Comparison of ENCODE assay signal across 8 cellular contexts in genomic region chr6:33424855-33425667, GRCh38. TPM values are rescaled to one million over a fixed set of nuclear protein-coding genes. Genes with fewer than 3 reads are reported as not detected.
DNase-seq lines count a peak whose midpoint lies in the region; ATAC-seq and TF ChIP-seq lines count a peak whose summit lies in the region.

No MANE protein-coding gene starts in this region.

- H3K79me2 ChIP-seq in mesendoderm (ENCODE audit: control insufficient read depth, insufficient read depth, low read length), result peaks cover 29% of the 10 kb centered on the region

- H3K4me1 ChIP-seq in breast epithelium, result peaks cover 4 to 6% of the 10 kb centered on the region in 2 donors
- H3K4me1 ChIP-seq in mesendoderm (ENCODE audit: control insufficient read depth, low read depth, low read length), result peaks cover 18% of the 10 kb centered on the region
- peaks cover 1 to 3% of the 10 kb centered on the region in 2 donors for H3K4me1 ChIP-seq in aorta (ENCODE audit: control insufficient read depth in 1 of 2, insufficient read depth in 2 of 2, low read length in 2 of 2)

- TF ChIP-seq POLR2A in breast epithelium (IDR thresholded peaks at IDR 0.05), result no peak

- no peak overlapping the region for H2BK15ac ChIP-seq in mesendoderm (replicated peaks; ENCODE audit: low read depth)

- H2BK5ac ChIP-seq in mesendoderm (ENCODE audit: low read length), result peak overlapping the region; percentile 77

- peak overlapping the region; percentile 95 for H2AK5ac ChIP-seq in mesendoderm (ENCODE audit: low read length)

- peak; percentile 1 for ATAC-seq in aorta (ENCODE audit: low FRiP score)

- WGBS in mesendoderm (ENCODE audit: extremely low coverage, insufficient coverage, low lambda C conversion rate), result no CpG with 5 or more reads among the region's 12 CpGs
- 10 to 12% methylated on average over 12 of the region's 12 CpGs for WGBS in aorta, 2 donors

- intact Hi-C loops in breast epithelium (cut with DNase I; ENCODE audit: low total_unique reads) (no loop called here), aorta (cut with DNase I) (loop anchor here in 1 of 2 donors (1.0 kb wide), 1 partner anchor 34 kb away; the partner anchor contains the start of gene KIFC1)

- H3K79me1 ChIP-seq in mesendoderm (ENCODE audit: low read length), result peaks cover 31% of the 10 kb centered on the region

- no peaks in the 10 kb centered on the region for H3K36me3 Mint-ChIP-seq in activated naive CD4-positive, alpha-beta T cell treated with anti-CD3 and anti-CD28 coated beads, Interleukin-2, amount 50 U/mL, for 24 hours

- H3K4me1 Mint-ChIP-seq in activated naive CD4-positive, alpha-beta T cell treated with anti-CD3 and anti-CD28 coated beads, Interleukin-2, amount 50 U/mL, for 24 hours, result peaks cover 79% of the 10 kb centered on the region

- peak overlapping the region; percentile 99 for H3K4me2 ChIP-seq in mesendoderm (ENCODE audit: low read length)

- peak overlapping the region; percentile 78 for H3K27ac Mint-ChIP-seq in activated naive CD4-positive, alpha-beta T cell treated with anti-CD3 and anti-CD28 coated beads, Interleukin-2, amount 50 U/mL, for 24 hours

- no peak for DNase-seq in activated naive CD4-positive, alpha-beta T cell (lab: John Stamatoyannopoulos, UW)
- no peak for DNase-seq in breast epithelium (ENCODE audit: low spot score in 2 of 2)
- no peak for DNase-seq in mesendoderm
- peak in 1 of 2 donors; percentile 74 for DNase-seq in aorta
- DNase-seq in NCI-H2029 (lab: John Stamatoyannopoulos, UW), result no peak
- no peak for DNase-seq in ureter (ENCODE audit: low spot score)
- DNase-seq in COR-L47 (lab: John Stamatoyannopoulos, UW), result no peak

- no peaks in the 10 kb centered on the region for H3K9me3 Mint-ChIP-seq in activated naive CD4-positive, alpha-beta T cell treated with anti-CD3 and anti-CD28 coated beads, Interleukin-2, amount 50 U/mL, for 24 hours

- peak overlapping the region; percentile 95 to 97 for H3K27ac ChIP-seq in breast epithelium
- H3K27ac ChIP-seq in mesendoderm (ENCODE audit: low read depth, low read length), result peak overlapping the region; percentile 84
- H3K27ac ChIP-seq in aorta (ENCODE audit: low read depth in 1 of 2, low read length in 2 of 2), result peak overlapping the region; percentile 65 to 72

- peak overlapping the region; percentile 92 for H3K4me3 Mint-ChIP-seq in activated naive CD4-positive, alpha-beta T cell treated with anti-CD3 and anti-CD28 coated beads, Interleukin-2, amount 50 U/mL, for 24 hours

- H3K36me3 ChIP-seq in breast epithelium (no peaks in the 10 kb centered on the region), mesendoderm (ENCODE audit: control insufficient read depth, insufficient read depth, low read length) (no peaks in the 10 kb centered on the region), aorta (ENCODE audit: control insufficient read depth in 1 of 2, insufficient read depth in 2 of 2, low read length in 1 of 2) (no peaks in the 10 kb centered on the region)

- no peak overlapping the region for H2BK120ac ChIP-seq in mesendoderm (ENCODE audit: low read depth, low read length)

- H3K4me3 ChIP-seq in breast epithelium (peak overlapping the region; percentile 49 to 83 (median 64)), mesendoderm (ENCODE audit: low read length) (peak overlapping the region; percentile 62), aorta (ENCODE audit: low read length in 2 of 2) (peak overlapping the region; percentile 42 to 44)

- peak overlapping the region; percentile 98 for H3K56ac ChIP-seq in mesendoderm (ENCODE audit: low read length)

- H4K8ac ChIP-seq in mesendoderm (ENCODE audit: low read depth, low read length), result no peak overlapping the region

- TF ChIP-seq CTCF in breast epithelium (IDR thresholded peaks at IDR 0.05), result no peak

- H3K9me3 ChIP-seq in breast epithelium (no peaks in the 10 kb centered on the region), aorta (ENCODE audit: control insufficient read depth, low read length) (no peaks in the 10 kb centered on the region)

- peak overlapping the region; percentile 71 for H3K23ac ChIP-seq in mesendoderm (ENCODE audit: low read length)

- peak overlapping the region; percentile 94 for H3K9ac ChIP-seq in mesendoderm (ENCODE audit: low read length)

- H3K4ac ChIP-seq in mesendoderm (ENCODE audit: low read depth, low read length), result peak overlapping the region; percentile 56

- no peaks in the 10 kb centered on the region for H3K27me3 ChIP-seq in breast epithelium
- H3K27me3 ChIP-seq in mesendoderm (ENCODE audit: insufficient read depth, low read length, poor library complexity), result no peaks in the 10 kb centered on the region
- H3K27me3 ChIP-seq in aorta (ENCODE audit: control insufficient read depth in 1 of 2, insufficient read depth in 2 of 2, low read length in 1 of 2), result no peaks in the 10 kb centered on the region

- no peaks in the 10 kb centered on the region for H3K27me3 Mint-ChIP-seq in activated naive CD4-positive, alpha-beta T cell treated with anti-CD3 and anti-CD28 coated beads, Interleukin-2, amount 50 U/mL, for 24 hours

- H3K18ac ChIP-seq in mesendoderm (ENCODE audit: low read length), result peak overlapping the region; percentile 57

- H4K5ac ChIP-seq in mesendoderm (ENCODE audit: low read length), result peak overlapping the region; percentile 88

RNA-seq across cellular contexts. Expression of gene SYNGAP1, which starts 5.2 kb away (rescaled TPM):
- 10 to 100 TPM in 2 of 3 donors, 1 to 10 TPM in 1; 6.1 to 12.5 (median 10.7) TPM for total RNA-seq in breast epithelium
- 42.1 TPM for polyA plus RNA-seq in mesendoderm (2013, experiment 1 of 2)
- polyA plus RNA-seq in mesendoderm (2013, experiment 2 of 2), result 54.9 TPM
- 10 to 100 TPM; 31.7 to 39.4 TPM for total RNA-seq in aorta
- polyA plus RNA-seq in aorta, result 10 to 100 TPM in 1 of 2 donors, 1 to 10 TPM in 1; 4.4 to 16.4 TPM
- 32.6 TPM for total RNA-seq in ureter

RNA-seq across cellular contexts. Expression of gene CUTA, which starts 7.2 kb away (rescaled TPM):
- total RNA-seq in breast epithelium (100 to 1,000 TPM in 2 of 3 donors, 10 to 100 TPM in 1; 81.3 to 123 (median 111) TPM), aorta (100 to 1,000 TPM in 1 of 2 donors, 10 to 100 TPM in 1; 89.9 to 111 TPM), ureter (157 TPM)
- 227 TPM for polyA plus RNA-seq in mesendoderm (2013, experiment 1 of 2)
- 219 TPM for polyA plus RNA-seq in mesendoderm (2013, experiment 2 of 2)
- 100 to 1,000 TPM; 120 to 191 TPM for polyA plus RNA-seq in aorta

RNA-seq across cellular contexts. Expression of gene PHF1, which starts 14.2 kb away (rescaled TPM):
- total RNA-seq in breast epithelium, result 10 to 100 TPM; 72.8 to 82.8 (median 77.3) TPM
- 22.8 TPM for polyA plus RNA-seq in mesendoderm (2013, experiment 1 of 2)
- 22.2 TPM for polyA plus RNA-seq in mesendoderm (2013, experiment 2 of 2)
- 10 to 100 TPM; 86.4 to 92.8 TPM for total RNA-seq in aorta
- polyA plus RNA-seq in aorta, result 100 to 1,000 TPM in 1 of 2 donors, 10 to 100 TPM in 1; 49.8 to 218 TPM
- 58.8 TPM for total RNA-seq in ureter

RNA-seq across cellular contexts. Expression of gene ZBTB9, which starts 29.3 kb away (rescaled TPM):
- total RNA-seq in breast epithelium (1 to 10 TPM; 1.9 to 5.1 (median 3.6) TPM), aorta (1 to 10 TPM; 3.0 to 4.2 TPM), ureter (11.1 TPM)
- polyA plus RNA-seq in mesendoderm (2013, experiment 1 of 2), result 15.1 TPM
- polyA plus RNA-seq in mesendoderm (2013, experiment 2 of 2), result 15.5 TPM
- polyA plus RNA-seq in aorta, result 1 to 10 TPM; 1.4 to 1.5 TPM

RNA-seq across cellular contexts. Expression of gene KIFC1, which starts 33.4 kb away (rescaled TPM):
- total RNA-seq in breast epithelium (1 to 10 TPM; 2.0 to 3.8 (median 3.2) TPM), aorta (1 to 10 TPM; 1.3 to 2.0 TPM), ureter (1.0 TPM)
- 44.8 TPM for polyA plus RNA-seq in mesendoderm (2013, experiment 1 of 2)
- 46.4 TPM for polyA plus RNA-seq in mesendoderm (2013, experiment 2 of 2)
- polyA plus RNA-seq in aorta, result 1 to 10 TPM in 1 of 2 donors, not detected in 1; 1.5 TPM
